In genomic region chr21:45318556-45319341, GRCh38 we compare ENCODE assay signal across 10 cellular contexts. TPM values are rescaled to one million over a fixed set of nuclear protein-coding genes. Genes with fewer than 3 reads are reported as not detected.
DNase-seq lines count a peak whose midpoint lies in the region; ATAC-seq, FAIRE-seq and TF ChIP-seq lines count a peak whose summit lies in the region.
"Had no signal": no experiment of that assay in that cellular context is flagged by ENCODE, and none has a peak within 500 bp of the region (broad histone marks: within the 10 kb centered on the region; RNA-seq: fewer than 3 reads in every experiment).

No MANE protein-coding gene starts in this region.

- peaks cover 13% of the 10 kb centered on the region for H3K4me1 Mint-ChIP-seq in astrocyte (ENCODE audit: low read depth, unreplicated experiment)

- H3K36me3 ChIP-seq in H7 (replicated peaks; ENCODE audit: control insufficient read depth, insufficient read depth, low read length) (no peaks in the 10 kb centered on the region), astrocyte (ENCODE audit: insufficient read depth, low read length) (no peaks in the 10 kb centered on the region)

- H3K9me3 ChIP-seq in astrocyte (ENCODE audit: insufficient read depth, low read depth, low read length) (no peaks in the 10 kb centered on the region), right cardiac atrium (ENCODE audit: control insufficient read depth, low read length) (no peaks in the 10 kb centered on the region)

- CTCF ChIA-PET in RWPE1 (lab: Yijun Ruan, JAX): interaction anchor here (0.5 kb wide), 1 partner anchor 17 kb away, joined by 3 read pairs; no protein-coding TSS in a partner anchor

- no peaks in the 10 kb centered on the region for H3K27me3 ChIP-seq in H7 (ENCODE audit: control insufficient read depth, insufficient read depth, low read length)
- H3K27me3 ChIP-seq in astrocyte (ENCODE audit: insufficient read depth, low read length): no peaks in the 10 kb centered on the region
- H3K27me3 ChIP-seq in right cardiac atrium (ENCODE audit: control insufficient read depth, insufficient read depth): no peaks in the 10 kb centered on the region

- H3K36me3 Mint-ChIP-seq in astrocyte (ENCODE audit: low read depth, unreplicated experiment): peaks cover 5% of the 10 kb centered on the region
- H3K36me3 Mint-ChIP-seq: brain had no signal

- H3K4me3 Mint-ChIP-seq in astrocyte (ENCODE audit: unreplicated experiment): no peak overlapping the region
- H3K4me3 Mint-ChIP-seq: brain had no signal

- no peak overlapping the region for H2AFZ ChIP-seq in astrocyte (ENCODE audit: low read depth, low read length)

- H3K9me3 Mint-ChIP-seq in astrocyte (ENCODE audit: unreplicated experiment): peaks cover 6% of the 10 kb centered on the region

- intact Hi-C loops in right cardiac atrium (cut with DNase I): no loop called here

- no peaks in the 10 kb centered on the region for H4K20me1 ChIP-seq in astrocyte (ENCODE audit: insufficient read depth, low read length)

- no peak for FAIRE-seq in astrocyte (lab: Jason Lieb, UNC)

- no peaks in the 10 kb centered on the region for H3K27me3 Mint-ChIP-seq in astrocyte (ENCODE audit: low read depth, unreplicated experiment)

- peak overlapping the region; percentile 84 for H3K27ac ChIP-seq in astrocyte (ENCODE audit: low read depth, low read length)
- H3K27ac ChIP-seq in right cardiac atrium (ENCODE audit: low read length): peak overlapping the region; percentile 59
- H3K27ac ChIP-seq in RWPE1: no peak overlapping the region

- H3K27ac Mint-ChIP-seq in astrocyte (ENCODE audit: unreplicated experiment): no peak overlapping the region

- H3K4me3 ChIP-seq in H7 (ENCODE audit: insufficient read depth, low read depth, low read length): no peak overlapping the region
- H3K4me3 ChIP-seq in astrocyte (ENCODE audit: insufficient read depth, low read depth, low read length): no peak overlapping the region
- no peak overlapping the region for H3K4me3 ChIP-seq in right cardiac atrium (ENCODE audit: low read length)

- H3K79me2 ChIP-seq in astrocyte (ENCODE audit: insufficient read depth, low read length): no peaks in the 10 kb centered on the region

- 60% methylated on average over 22 of the region's 22 CpGs for WGBS in right cardiac atrium

- H3K4me2 ChIP-seq in astrocyte (ENCODE audit: low read length): no peak overlapping the region

- TF ChIP-seq CTCF in astrocyte (IDR thresholded peaks at IDR 0.05; ENCODE audit: insufficient read depth, low read depth, low read length): no peak
- no peak for TF ChIP-seq CTCF in RWPE1 (conservative IDR thresholded peaks at IDR 0.05; ENCODE audit: low read depth)

- POLR2A ChIA-PET in RWPE1 (lab: Yijun Ruan, JAX; ENCODE audit: low non-redundant PET): no interaction called here

- DNase-seq in H7: peak; percentile 63
- no peak for DNase-seq in astrocyte (ENCODE audit: low read depth)
- peak; percentile 90 to 94 (median 92) for DNase-seq in right cardiac atrium
- DNase-seq in pulmonary artery endothelial cell (ENCODE audit: low read depth, low spot score): peak; percentile 74
- DNase-seq in NCI-H2227 treated with DMSO at 0.1 percent for 48 hours (lab: John Stamatoyannopoulos, UW): no peak
- DNase-seq in stimulated activated CD4-positive, alpha-beta T cell treated with anti-CD3 and anti-CD28 coated beads, Interleukin-2, amount 100 ng/mL, for 24 hours: no peak
- no peak for DNase-seq in GOT3 (lab: John Stamatoyannopoulos, UW)
- DNase-seq in RWPE1 (ENCODE audit: low spot score): no peak
- DNase-seq: NCI-H748 treated with DMSO at 0.1 percent for 48 hours had no signal

- H3K4me1 ChIP-seq in astrocyte (ENCODE audit: insufficient read depth, low read length) (peaks cover 45% of the 10 kb centered on the region), right cardiac atrium (ENCODE audit: control insufficient read depth, insufficient read depth, low read length) (peaks cover 11% of the 10 kb centered on the region)

- peak; percentile 71 to 87 for ATAC-seq in right cardiac atrium

- H3K9ac ChIP-seq in astrocyte (ENCODE audit: low read length): peak overlapping the region; percentile 71

RNA-seq across cellular contexts. Expression of gene POFUT2, which starts 31.1 kb away (rescaled TPM):
- 25.4 and 26.9 TPM in 2 replicates for total RNA-seq in H7 (2014; rRNA removed; shearing (Covaris generic))
- total RNA-seq in astrocyte: 109 and 119 TPM in 2 replicates
- total RNA-seq in right cardiac atrium: 10 to 100 TPM; 16.0 to 20.3 (median 19.1) TPM
- polyA plus RNA-seq in right cardiac atrium: 14.1 TPM
- total RNA-seq in pulmonary artery endothelial cell: 21.5 and 25.5 TPM in 2 replicates

Comparison
In these comparisons a context has a peak if more than half of its experiments do, and no peak if none do; other contexts are left out.
1. DNase-seq: peak in H7 (single experiment), right cardiac atrium (3 of 3) and pulmonary artery endothelial cell (single experiment); none in astrocyte (single experiment), NCI-H2227 treated with DMSO at 0.1 percent for 48 hours (single experiment), stimulated activated CD4-positive, alpha-beta T cell treated with anti-CD3 and anti-CD28 coated beads, Interleukin-2, amount 100 ng/mL, for 24 hours (0 of 2), GOT3 (single experiment) and RWPE1 (single experiment).